In genomic region chr6:3063733-3064700, GRCh38 we compare ENCODE assay signal across 8 cellular contexts. TPM values are rescaled to one million over a fixed set of nuclear protein-coding genes. Genes with fewer than 3 reads are reported as not detected.
DNase-seq lines count a peak whose midpoint lies in the region; ATAC-seq and TF ChIP-seq lines count a peak whose summit lies in the region.

No MANE protein-coding gene starts in this region.

- no peaks in the 10 kb centered on the region for H3K9me2 ChIP-seq in OCI-LY7 (ENCODE audit: insufficient read depth, low read length)

- no TSS peak for BruUV-seq in OCI-LY7 (replicated peaks; lab: Mats Ljungman, UMichigan)

- no peaks in the 10 kb centered on the region for H3K27me3 ChIP-seq in mucosa of rectum (ENCODE audit: control insufficient read depth in 2 of 2, insufficient read depth in 2 of 2, low read length in 2 of 2)

- no peaks in the 10 kb centered on the region for H3K36me3 ChIP-seq in OCI-LY7 (ENCODE audit: insufficient read depth, low read length)
- no peaks in the 10 kb centered on the region for H3K36me3 ChIP-seq in mucosa of rectum (ENCODE audit: control insufficient read depth in 2 of 2, insufficient read depth in 2 of 2, low read length in 2 of 2)

- intact Hi-C loops in OCI-LY7 (cut with micrococcal nuclease; ENCODE audit: unreplicated experiment): no loop called here

- DNase-seq in COR-L47 (lab: John Stamatoyannopoulos, UW): peak; percentile 69
- DNase-seq in HT1080 (ENCODE audit: low read depth): peak; percentile 85
- peak; percentile 64 for DNase-seq in OCI-LY7 (ENCODE audit: low spot score)
- DNase-seq in activated T-cell treated with anti-CD3 and anti-CD28 coated beads, Interleukin-2, amount 50 U/mL, for 1 hour: peak; percentile 91
- DNase-seq in epithelial cell of proximal tubule (ENCODE audit: low read depth): peak; percentile 56
- peak; percentile 73 to 83 for DNase-seq in stimulated activated CD8-positive, alpha-beta memory T cell treated with anti-CD3 and anti-CD28 coated beads, Interleukin-4, amount 100 ng/mL, for 4 hours (ENCODE audit: low read depth in 2 of 2, low spot score in 1 of 2)

- peak overlapping the region; percentile 80 for H3K4me2 ChIP-seq in OCI-LY7 (ENCODE audit: low read length)

- no peaks in the 10 kb centered on the region for H4K20me1 ChIP-seq in OCI-LY7 (ENCODE audit: insufficient read depth, low read length)

- ATAC-seq in GM19468 (IDR thresholded peaks at IDR 0.05; ENCODE audit: extremely low read depth, unreplicated experiment): peak; percentile 64

- H3K9me3 ChIP-seq in OCI-LY7 (ENCODE audit: low read length) (no peaks in the 10 kb centered on the region), mucosa of rectum (ENCODE audit: control insufficient read depth in 2 of 2, low read length in 2 of 2) (no peaks in the 10 kb centered on the region)

- POLR2A ChIA-PET in OCI-LY7 (lab: Charles Lee): interaction anchor here (1.0 kb wide), 1 partner anchor 62 kb away, joined by 3 read pairs; no protein-coding TSS in a partner anchor

- TF ChIP-seq CTCF in OCI-LY7 (conservative IDR thresholded peaks at IDR 0.05; ENCODE audit: low read length) (no peak), epithelial cell of proximal tubule (conservative IDR thresholded peaks at IDR 0.05; ENCODE audit: low read depth, low read length) (no peak)

- CTCF ChIA-PET in OCI-LY7 (lab: Charles Lee; ENCODE audit: unreplicated experiment): no interaction called here

- peak overlapping the region; percentile 90 to 99 for H3K9ac ChIP-seq in mucosa of rectum (ENCODE audit: low read depth in 1 of 2, low read length in 2 of 2)

- peak overlapping the region; percentile 62; the same call in 1 of the 2 replicates for H2AFZ ChIP-seq in OCI-LY7 (ENCODE audit: low read length)

- H3K4me3 ChIP-seq in OCI-LY7 (ENCODE audit: low read depth, low read length, poor library complexity, severe bottlenecking) (peak overlapping the region; percentile 68), epithelial cell of proximal tubule (ENCODE audit: low read depth, low read length) (peak overlapping the region; percentile 93), mucosa of rectum (ENCODE audit: low read length in 2 of 2) (peak overlapping the region; percentile 87 to 94)

- H3K4me1 ChIP-seq in OCI-LY7 (ENCODE audit: insufficient read depth, low read length, poor library complexity, severe bottlenecking) (peaks cover 30% of the 10 kb centered on the region), mucosa of rectum (ENCODE audit: control insufficient read depth in 2 of 2, insufficient read depth in 2 of 2, low read length in 2 of 2) (peaks cover 4 to 6% of the 10 kb centered on the region in 2 donors)

- H3K79me2 ChIP-seq in OCI-LY7 (ENCODE audit: insufficient read depth, low read depth, low read length): peaks cover 9% of the 10 kb centered on the region; the same call in 1 of the 2 replicates

- H3K27ac ChIP-seq in OCI-LY7 (ENCODE audit: low read depth, low read length, poor library complexity, severe bottlenecking) (no peak overlapping the region), mucosa of rectum (ENCODE audit: low read depth in 2 of 2, low read length in 2 of 2) (peak overlapping the region; percentile 96 to 98)

RNA-seq across cellular contexts. Expression of gene RIPK1, which starts 4.3 kb away (rescaled TPM):
- 11.5 and 17.2 TPM in 2 replicates for total RNA-seq in HT1080 (2014; rRNA removed; shearing (Covaris generic))
- 12.8 TPM in 2 replicates for polyA plus RNA-seq in HT1080 (2015; cell fraction: cytosol; rRNA removed)
- 19.7 and 20.3 TPM in 2 replicates for polyA plus RNA-seq in HT1080 (2015; cell fraction: nucleus; rRNA removed)
- 6.1 and 7.5 TPM in 2 replicates for total RNA-seq in OCI-LY7 (2014; rRNA removed; shearing (Covaris generic))
- total RNA-seq in OCI-LY7 (2022) (8.3 and 8.4 TPM in 2 replicates), epithelial cell of proximal tubule (12.9 and 15.4 TPM in 2 replicates)

RNA-seq across cellular contexts. Expression of gene BPHL, which starts 54.5 kb away (rescaled TPM):
- 4.6 and 8.0 TPM in 2 replicates for total RNA-seq in HT1080 (2014; rRNA removed; shearing (Covaris generic))
- polyA plus RNA-seq in HT1080 (2015; cell fraction: cytosol; rRNA removed): 4.8 and 5.1 TPM in 2 replicates
- 13.6 and 18.5 TPM in 2 replicates for polyA plus RNA-seq in HT1080 (2015; cell fraction: nucleus; rRNA removed)
- 9.7 and 12.3 TPM in 2 replicates for total RNA-seq in OCI-LY7 (2014; rRNA removed; shearing (Covaris generic))
- total RNA-seq in OCI-LY7 (2022) (17.5 and 20.9 TPM in 2 replicates), epithelial cell of proximal tubule (15.1 and 30.7 TPM in 2 replicates)
